In the genomic region with DNA sequence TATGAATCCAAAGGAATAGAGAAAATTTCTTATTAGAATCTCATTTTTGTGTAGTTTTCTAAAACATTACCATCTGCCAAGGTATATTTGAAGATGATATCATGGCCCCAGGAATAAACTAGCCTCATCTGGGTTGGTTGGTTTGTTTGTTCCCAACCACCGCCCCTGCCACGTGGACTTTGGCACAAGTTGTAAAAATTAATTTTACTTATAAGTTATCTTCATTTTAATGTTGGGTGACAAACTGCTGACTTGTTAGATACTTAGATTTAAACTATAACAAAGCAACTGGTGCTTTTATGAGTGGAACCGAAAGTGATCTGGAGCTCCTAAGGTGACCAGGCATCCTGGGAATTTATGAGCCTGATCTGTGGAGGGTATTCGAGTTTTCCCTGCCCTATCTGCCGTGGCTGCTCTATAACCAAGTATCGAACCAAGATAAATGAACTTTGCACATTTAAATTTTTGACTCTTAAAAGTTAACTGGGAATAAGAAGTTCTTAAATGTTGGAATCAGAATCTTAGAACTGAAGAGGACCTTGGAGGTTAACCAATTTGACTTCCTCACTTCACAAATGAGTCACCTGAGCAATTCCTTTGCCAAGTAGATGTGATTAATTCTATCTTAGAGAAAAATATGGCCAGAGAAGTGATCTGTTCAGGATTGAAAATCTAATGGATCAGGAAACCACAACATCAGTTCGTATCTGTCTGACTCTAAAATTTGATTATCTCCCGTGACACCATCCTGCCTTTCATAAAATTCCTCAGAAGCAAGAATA, we compare ENCODE assay signal across 1 cellular context.
TF ChIP-seq lines count a peak whose summit lies in the region.

No MANE protein-coding gene starts in this region.

TF ChIP-seq in IMR-90, 13 proteins besides CTCF, POLR2A, EP300 and RAD21 (continued from another document):
- TF ChIP-seq CEBPB (IDR thresholded peaks at IDR 0.05; ENCODE audit: low read depth, low read length) = no peak
